7 cellular contexts compared by ENCODE assay signal in genomic region chr17:41786227-41787020, GRCh38. TPM values are rescaled to one million over a fixed set of nuclear protein-coding genes. Genes with fewer than 3 reads are reported as not detected.
A peak's percentile ranks its signal among the peaks of the same experiment; 100 is the strongest.
DNase-seq lines count a peak whose midpoint lies in the region; ATAC-seq, FAIRE-seq and TF ChIP-seq lines count a peak whose summit lies in the region.

TSS of gene JUP (minus strand) at chr17:41786711. CDS start at chr17:41771854, 14,857 bp downstream.

- peak; percentile 85 for ATAC-seq in GM18502 (IDR thresholded peaks at IDR 0.05; ENCODE audit: poor library complexity, unreplicated experiment)
- ATAC-seq in HG03280 (IDR thresholded peaks at IDR 0.05; ENCODE audit: unreplicated experiment) = peak; percentile 88

- DNase-seq in NCI-H460 (ENCODE audit: extremely low read depth, low read depth) (peak; percentile 100), kidney epithelial cell (ENCODE audit: low read depth) (peak; percentile 99)
- peak; percentile 97 for DNase-seq in activated CD4-positive, alpha-beta T cell treated with anti-CD3 and anti-CD28 coated beads for 48 hours
- peak; percentile 94 for DNase-seq in stimulated activated CD4-positive, alpha-beta T cell treated with anti-CD3 and anti-CD28 coated beads, Interleukin-15, amount 100 ng/mL, for 24 hours

- FAIRE-seq in colon (lab: Jason Lieb, UNC) = peak; percentile 85

- no peaks in the 10 kb centered on the region for H3K36me3 ChIP-seq in kidney epithelial cell (ENCODE audit: control insufficient read depth, insufficient read depth, low read length)

- no peaks in the 10 kb centered on the region for H3K27me3 ChIP-seq in kidney epithelial cell (ENCODE audit: control insufficient read depth, insufficient read depth, low read length)

- TF ChIP-seq CTCF in kidney epithelial cell (IDR thresholded peaks at IDR 0.05; ENCODE audit: insufficient read depth, low read length, poor library complexity, severe bottlenecking) = no peak

- H3K4me3 ChIP-seq in kidney epithelial cell (ENCODE audit: low read depth, low read length) = peak within 1 kb of the TSS; percentile 78

RNA-seq across cellular contexts. Expression of gene JUP, which starts in this region (rescaled TPM):
- 142 and 158 TPM in 2 replicates for total RNA-seq in NCI-H460 (2014; rRNA removed; shearing (Covaris generic))
- 111 and 120 TPM in 2 replicates for polyA plus RNA-seq in NCI-H460 (2014; cell fraction: nucleus; rRNA removed)
- 749 and 895 TPM in 2 replicates for total RNA-seq in kidney epithelial cell

Comparison
In these comparisons a context has a peak if more than half of its experiments do, and no peak if none do; other contexts are left out.
1. Peak in every context shown above with its lines: DNase-seq, ATAC-seq and H3K4me3 ChIP-seq.